10 cellular contexts compared by ENCODE assay signal in genomic region chr6:125611573-125612399, GRCh38.
DNase-seq lines count a peak whose midpoint lies in the region; ATAC-seq and TF ChIP-seq lines count a peak whose summit lies in the region.
"Had no signal": no experiment of that assay in that cellular context is flagged by ENCODE, and none has a peak within 500 bp of the region (broad histone marks: within the 10 kb centered on the region; RNA-seq: fewer than 3 reads in every experiment).

No MANE protein-coding gene starts in this region.

- H3K4me1 ChIP-seq in stomach smooth muscle (ENCODE audit: control insufficient read depth, insufficient read depth, low read length): peaks cover 9% of the 10 kb centered on the region

- ATAC-seq in GM21576 (IDR thresholded peaks at IDR 0.05; ENCODE audit: unreplicated experiment): no peak
- ATAC-seq: activated T-cell treated with anti-CD3 and anti-CD28 coated beads, Interleukin-2, amount 50 U/mL, for 72 hours had no signal

- TF ChIP-seq CTCF in brain microvascular endothelial cell (IDR thresholded peaks at IDR 0.05; ENCODE audit: low read depth, low read length, missing control alignments): no peak

- no peaks in the 10 kb centered on the region for H3K9me3 ChIP-seq in stomach smooth muscle (ENCODE audit: control insufficient read depth in 2 of 2, low read length in 2 of 2)

- H3K27me3 ChIP-seq in brain microvascular endothelial cell (replicated peaks) (no peaks in the 10 kb centered on the region), stomach smooth muscle (ENCODE audit: control insufficient read depth in 1 of 2, insufficient read depth in 2 of 2, low read length in 2 of 2) (no peaks in the 10 kb centered on the region)

- H3K36me3 ChIP-seq in brain microvascular endothelial cell (replicated peaks): no peaks in the 10 kb centered on the region
- no peaks in the 10 kb centered on the region for H3K36me3 ChIP-seq in stomach smooth muscle (ENCODE audit: control insufficient read depth in 2 of 2, insufficient read depth in 2 of 2, low read length in 2 of 2)

- H3K27ac ChIP-seq in brain microvascular endothelial cell: peak overlapping the region; percentile 71
- H3K27ac ChIP-seq in stomach smooth muscle (ENCODE audit: low read length): no peak overlapping the region
- H3K27ac ChIP-seq: 22Rv1 had no signal

- DNase-seq in DMS 273 (lab: John Stamatoyannopoulos, UW; ENCODE audit: unreplicated experiment): peak; percentile 15
- no peak for DNase-seq in DMS 273 treated with DMSO at 0.1 percent for 48 hours (lab: John Stamatoyannopoulos, UW)
- peak; percentile 82 for DNase-seq in brain microvascular endothelial cell
- DNase-seq in iris pigment epithelial cell (ENCODE audit: low read depth): peak; percentile 20
- DNase-seq in ureter (ENCODE audit: low spot score): no peak
- no peak for DNase-seq in stimulated activated CD4-positive, alpha-beta T cell treated with anti-CD3 and anti-CD28 coated beads, Interleukin-4, amount 100 ng/mL, for 1 hour
- DNase-seq: activated T-cell treated with anti-CD3 and anti-CD28 coated beads, Interleukin-2, amount 50 U/mL, for 72 hours had no signal

- in situ Hi-C loops in brain microvascular endothelial cell (cut with HindIII; ENCODE audit: low pct_ligation_motif_present, low sequenced_read_pairs): no loop called here

- H3K9ac ChIP-seq in stomach smooth muscle (ENCODE audit: low read length in 2 of 2): peak overlapping the region in 1 of 2 donors; percentile 21

- H3K4me3 ChIP-seq in brain microvascular endothelial cell (ENCODE audit: low read depth, low read length) (peak overlapping the region; percentile 38), stomach smooth muscle (ENCODE audit: low read length in 2 of 2) (peak overlapping the region; percentile 57 to 66)

Comparison
In these comparisons a context has a peak if more than half of its experiments do, and no peak if none do; other contexts are left out.
1. DNase-seq: peak in DMS 273 (single experiment), brain microvascular endothelial cell (single experiment) and iris pigment epithelial cell (single experiment); none in DMS 273 treated with DMSO at 0.1 percent for 48 hours (single experiment), ureter (single experiment) and stimulated activated CD4-positive, alpha-beta T cell treated with anti-CD3 and anti-CD28 coated beads, Interleukin-4, amount 100 ng/mL, for 1 hour (single experiment).